Comparison of ENCODE assay signal across 26 cellular contexts in the genomic region with DNA sequence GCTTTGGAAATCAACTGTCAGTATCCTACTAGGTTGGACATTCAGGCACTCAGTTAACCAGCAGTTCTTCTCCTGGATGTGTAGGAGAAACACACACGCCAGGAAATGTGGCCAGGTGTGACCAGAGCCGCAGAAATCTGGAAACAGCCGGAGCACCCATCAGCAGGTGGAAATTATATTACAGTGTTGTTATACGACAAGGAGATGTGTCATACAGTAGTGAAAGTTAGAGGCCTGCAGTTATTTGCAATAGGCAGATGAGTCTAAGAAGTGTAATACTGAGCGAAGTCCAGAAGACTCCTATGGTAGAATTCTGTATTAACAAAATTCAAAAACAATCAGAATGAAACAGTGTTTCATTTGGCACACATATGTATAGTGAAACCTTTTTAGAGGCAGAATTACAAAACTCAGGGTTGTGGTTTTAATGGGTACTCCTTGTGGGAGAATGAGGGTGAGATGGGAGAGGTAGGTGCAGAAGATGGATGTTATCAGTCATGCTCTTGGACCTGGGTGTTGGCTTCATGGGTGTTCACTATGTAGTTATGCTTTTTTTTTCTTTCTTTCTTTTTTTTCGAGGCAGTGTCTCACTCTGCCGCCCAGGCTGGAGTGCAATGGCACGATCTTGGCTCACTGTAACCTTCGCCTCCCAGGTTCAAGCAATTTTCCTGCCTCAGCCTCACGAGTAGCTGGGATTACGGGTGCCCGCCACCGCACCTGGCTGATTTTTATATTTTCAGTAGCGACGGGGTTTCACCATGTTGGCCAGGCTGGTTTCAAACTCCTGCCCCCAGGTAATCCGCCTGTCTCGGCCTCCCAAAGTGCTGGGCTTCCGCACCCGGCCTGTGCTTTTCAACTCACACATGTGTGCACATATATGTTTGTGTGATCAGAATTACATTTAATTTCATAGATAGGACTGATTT. TPM values are rescaled to one million over a fixed set of nuclear protein-coding genes. Genes with fewer than 3 reads are reported as not detected.
DNase-seq lines count a peak whose midpoint lies in the region; ATAC-seq lines count a peak whose summit lies in the region.
"Had no signal": no experiment of that assay in that cellular context is flagged by ENCODE, and none has a peak within 500 bp of the region (broad histone marks: within the 10 kb centered on the region; RNA-seq: fewer than 3 reads in every experiment).

No MANE protein-coding gene starts in this region.

- H3K9me3 Mint-ChIP-seq in activated CD4-positive, alpha-beta T cell treated with anti-CD3 and anti-CD28 coated beads for 36 hours (ENCODE audit: low read depth), result no peaks in the 10 kb centered on the region
- H3K9me3 Mint-ChIP-seq in memory B cell, result no peaks in the 10 kb centered on the region
- H3K9me3 Mint-ChIP-seq: nephron had no signal

- ATAC-seq in activated CD4-positive, alpha-beta T cell treated with anti-CD3 and anti-CD28 coated beads for 36 hours, result peak; percentile 94
- ATAC-seq in memory B cell (ENCODE audit: low read depth) (no peak), HG03095 (IDR thresholded peaks at IDR 0.05; ENCODE audit: unreplicated experiment) (no peak)
- ATAC-seq: Panc1, sciatic nerve had no signal

- peaks cover 28% of the 10 kb centered on the region for H3K4me1 Mint-ChIP-seq in activated CD4-positive, alpha-beta T cell treated with anti-CD3 and anti-CD28 coated beads for 36 hours
- H3K4me1 Mint-ChIP-seq in memory B cell, result peaks cover 8% of the 10 kb centered on the region

- no peak overlapping the region for H3K4me3 Mint-ChIP-seq in activated CD4-positive, alpha-beta T cell treated with anti-CD3 and anti-CD28 coated beads for 36 hours
- no peak overlapping the region for H3K4me3 Mint-ChIP-seq in memory B cell
- H3K4me3 Mint-ChIP-seq: nephron had no signal

- no peaks in the 10 kb centered on the region for H3K27me3 Mint-ChIP-seq in activated CD4-positive, alpha-beta T cell treated with anti-CD3 and anti-CD28 coated beads for 36 hours
- no peaks in the 10 kb centered on the region for H3K27me3 Mint-ChIP-seq in memory B cell

- DNase-seq in activated CD4-positive, alpha-beta T cell treated with anti-CD3 and anti-CD28 coated beads for 36 hours, result peak; percentile 60
- no peak for DNase-seq in activated CD4-positive, alpha-beta T cell treated with anti-CD3 and anti-CD28 coated beads for 4 hours
- peak; percentile 27 for DNase-seq in stimulated activated CD4-positive, alpha-beta T cell treated with anti-CD3 and anti-CD28 coated beads, Interleukin-1b, Interleukin-23, amount 100 ng/mL, for 48 hours
- DNase-seq in stimulated activated CD4-positive, alpha-beta T cell treated with anti-CD3 and anti-CD28 coated beads, Interleukin-4, amount 100 ng/mL, for 4 hours, result no peak
- DNase-seq in memory B cell (ENCODE audit: low spot score in 2 of 2) (no peak), NCI-H1417 treated with DMSO at 0.1 percent for 48 hours (lab: John Stamatoyannopoulos, UW) (no peak), NCI-H510A treated with DMSO at 0.1 percent for 48 hours (lab: John Stamatoyannopoulos, UW) (no peak)
- DNase-seq: 8988T; activated effector memory CD4-positive, alpha-beta T cell treated with anti-CD3 and anti-CD28 coated beads, Interleukin-2, amount 50 U/mL, for 16 hours; AML-193; aorta; central memory CD4-positive, alpha-beta T cell; dermis blood vessel endothelial cell; DMS79; HCEC 1CT; mesenchymal stem cell; NCI-H1436; NCI-H510A; NK-92 treated with Interleukin-12 subunit alpha and Interleukin-12 subunit beta, amount 100 ng/mL, for 24 hours; stimulated activated naive CD4-positive, alpha-beta T cell; thyroid gland had no signal

- intact Hi-C loops in activated CD4-positive, alpha-beta T cell treated with anti-CD3 and anti-CD28 coated beads for 36 hours (cut with DNase I, micrococcal nuclease), result loop anchor here (1.0 to 2.0 kb wide), 4 partner anchors 61 to 108 kb away; no protein-coding TSS in a partner anchor

- peak overlapping the region; percentile 72 for H3K27ac Mint-ChIP-seq in activated CD4-positive, alpha-beta T cell treated with anti-CD3 and anti-CD28 coated beads for 36 hours
- peak overlapping the region; percentile 82 for H3K27ac Mint-ChIP-seq in memory B cell
- H3K27ac Mint-ChIP-seq: nephron had no signal

- POLR2A ChIA-PET in activated CD4-positive, alpha-beta T cell treated with anti-CD3 and anti-CD28 coated beads for 36 hours (lab: Charles Lee), result no interaction called here

- H3K36me3 Mint-ChIP-seq in activated CD4-positive, alpha-beta T cell treated with anti-CD3 and anti-CD28 coated beads for 36 hours (ENCODE audit: low read depth), result peaks cover 69% of the 10 kb centered on the region
- H3K36me3 Mint-ChIP-seq in memory B cell, result peaks cover 26% of the 10 kb centered on the region

- CTCF ChIA-PET in activated CD4-positive, alpha-beta T cell treated with anti-CD3 and anti-CD28 coated beads for 36 hours (lab: Charles Lee), result no interaction called here

RNA-seq across cellular contexts. Expression of a gene that starts 39.2 kb away (rescaled TPM):
- under 1 TPM; 0.23 to 0.53 TPM for total RNA-seq in activated CD4-positive, alpha-beta T cell treated with anti-CD3 and anti-CD28 coated beads for 36 hours
- total RNA-seq: dermis blood vessel endothelial cell, MCF 10A had no signal

Comparison
In these comparisons a context has a peak if more than half of its experiments do, and no peak if none do; other contexts are left out.
1. DNase-seq: peak in activated CD4-positive, alpha-beta T cell treated with anti-CD3 and anti-CD28 coated beads for 36 hours (single experiment) and stimulated activated CD4-positive, alpha-beta T cell treated with anti-CD3 and anti-CD28 coated beads, Interleukin-1b, Interleukin-23, amount 100 ng/mL, for 48 hours (single experiment); none in activated CD4-positive, alpha-beta T cell treated with anti-CD3 and anti-CD28 coated beads for 4 hours (0 of 2), stimulated activated CD4-positive, alpha-beta T cell treated with anti-CD3 and anti-CD28 coated beads, Interleukin-4, amount 100 ng/mL, for 4 hours (0 of 2), memory B cell (0 of 2), NCI-H1417 treated with DMSO at 0.1 percent for 48 hours (single experiment) and NCI-H510A treated with DMSO at 0.1 percent for 48 hours (single experiment).